Comparison of ENCODE assay signal across 11 cellular contexts in genomic region chr3:127670761-127671522, GRCh38. TPM values are rescaled to one million over a fixed set of nuclear protein-coding genes. Genes with fewer than 3 reads are reported as not detected.
DNase-seq lines count a peak whose midpoint lies in the region; ATAC-seq and TF ChIP-seq lines count a peak whose summit lies in the region.
"Had no signal": no experiment of that assay in that cellular context is flagged by ENCODE, and none has a peak within 500 bp of the region (broad histone marks: within the 10 kb centered on the region; RNA-seq: fewer than 3 reads in every experiment).

No MANE protein-coding gene starts in this region.

- H3K4me1 ChIP-seq in esophagus muscularis mucosa = peaks cover 22 to 38% (median 36%) of the 10 kb centered on the region in 4 donors

- H3K27me3 Mint-ChIP-seq in activated CD4-positive, alpha-beta T cell treated with anti-CD3 and anti-CD28 coated beads, Interleukin-2, amount 10 ng/mL, durations not matched to agents 24 days and 14 days = no peaks in the 10 kb centered on the region
- no peaks in the 10 kb centered on the region for H3K27me3 Mint-ChIP-seq in T-cell

- no peak overlapping the region for H3K4me3 ChIP-seq in esophagus muscularis mucosa

- peaks cover 1% of the 10 kb centered on the region for H3K36me3 Mint-ChIP-seq in activated CD4-positive, alpha-beta T cell treated with anti-CD3 and anti-CD28 coated beads, Interleukin-2, amount 10 ng/mL, durations not matched to agents 24 days and 14 days (ENCODE audit: low read depth)
- H3K36me3 Mint-ChIP-seq in T-cell = peaks cover 5% of the 10 kb centered on the region

- H3K4me1 Mint-ChIP-seq in activated CD4-positive, alpha-beta T cell treated with anti-CD3 and anti-CD28 coated beads, Interleukin-2, amount 10 ng/mL, durations not matched to agents 24 days and 14 days = peaks cover 18% of the 10 kb centered on the region
- H3K4me1 Mint-ChIP-seq in T-cell = peaks cover 29 to 38% (median 33%) of the 10 kb centered on the region in 3 donors

- DNase-seq in activated CD4-positive, alpha-beta T cell treated with anti-CD3 and anti-CD28 coated beads, Interleukin-2, amount 10 ng/mL, durations not matched to agents 24 days and 14 days = no peak
- DNase-seq in activated CD4-positive, alpha-beta T cell treated with anti-CD3 and anti-CD28 coated beads, Interleukin-2, amount 50 U/mL, for 4 hours = no peak
- DNase-seq in T-cell = peak in 1 of 34 experiments; percentile 3
- peak; percentile 44 for DNase-seq in ecto neural progenitor cell (ENCODE audit: low spot score)
- DNase-seq in sciatic nerve (ENCODE audit: low spot score) = peak; percentile 55
- no peak for DNase-seq in esophagus muscularis mucosa (ENCODE audit: extremely low spot score)
- no peak for DNase-seq in NOMO-1 (lab: John Stamatoyannopoulos, UW; ENCODE audit: unreplicated experiment in 2 of 2)
- DNase-seq: activated CD4-positive, alpha-beta T cell treated with anti-CD3 and anti-CD28 coated beads for 1 hour; NCI-H345; SIG-M5 had no signal

- H3K4me3 Mint-ChIP-seq in activated CD4-positive, alpha-beta T cell treated with anti-CD3 and anti-CD28 coated beads, Interleukin-2, amount 10 ng/mL, durations not matched to agents 24 days and 14 days = peak overlapping the region; percentile 92
- peak overlapping the region; percentile 59 to 92 (median 91) for H3K4me3 Mint-ChIP-seq in T-cell

- no peaks in the 10 kb centered on the region for H3K9me3 ChIP-seq in esophagus muscularis mucosa

- H3K27me3 ChIP-seq in esophagus muscularis mucosa = no peaks in the 10 kb centered on the region

- H3K27ac ChIP-seq in esophagus muscularis mucosa (replicated peaks in 1 of 4) = no peak overlapping the region

- no peak for TF ChIP-seq CTCF in esophagus muscularis mucosa (IDR thresholded peaks at IDR 0.05)

- POLR2A ChIA-PET in T-cell (lab: Charles Lee) = interaction anchor here in 1 of 2 donors (0.6 kb wide), 1 partner anchor 1729 kb away, joined by 3 read pairs; no protein-coding TSS in a partner anchor

- H3K27ac Mint-ChIP-seq in activated CD4-positive, alpha-beta T cell treated with anti-CD3 and anti-CD28 coated beads, Interleukin-2, amount 10 ng/mL, durations not matched to agents 24 days and 14 days = peak overlapping the region; percentile 96
- H3K27ac Mint-ChIP-seq in T-cell = peak overlapping the region in 1 of 2 donors; percentile 95

- WGBS in esophagus muscularis mucosa = 91% methylated on average over 19 of the region's 20 CpGs

- no peaks in the 10 kb centered on the region for H3K9me3 Mint-ChIP-seq in activated CD4-positive, alpha-beta T cell treated with anti-CD3 and anti-CD28 coated beads, Interleukin-2, amount 10 ng/mL, durations not matched to agents 24 days and 14 days
- no peaks in the 10 kb centered on the region for H3K9me3 Mint-ChIP-seq in T-cell

- intact Hi-C loops in activated CD4-positive, alpha-beta T cell treated with anti-CD3 and anti-CD28 coated beads, Interleukin-2, amount 10 ng/mL, durations not matched to agents 24 days and 14 days (cut with micrococcal nuclease) = no loop called here
- intact Hi-C loops in sciatic nerve (cut with DNase I) = no loop called here
- intact Hi-C loops in esophagus muscularis mucosa (cut with DNase I) = loop anchor here (10.0 kb wide), 2 partner anchors 244 to 384 kb away; partner anchors contain the start of genes KBTBD12 and SEC61A1

- TF ChIP-seq EP300 in esophagus muscularis mucosa (IDR thresholded peaks at IDR 0.05) = no peak

- TF ChIP-seq POLR2A in esophagus muscularis mucosa (IDR thresholded peaks at IDR 0.05; ENCODE audit: low read depth) = no peak

- CTCF ChIA-PET in T-cell (lab: Charles Lee) = no interaction called here

- ATAC-seq in T-cell (replicated peaks in 1 of 4) = no peak
- no peak for ATAC-seq in sciatic nerve
- ATAC-seq in HG02763 (IDR thresholded peaks at IDR 0.05; ENCODE audit: unreplicated experiment) = no peak

- peaks cover 0 to 9% (median 5%) of the 10 kb centered on the region in 4 donors for H3K36me3 ChIP-seq in esophagus muscularis mucosa

RNA-seq across cellular contexts. Expression of gene ABTB1, which starts 1.8 kb away (rescaled TPM):
- 6.9 and 8.0 TPM in 2 replicates for total RNA-seq in activated CD4-positive, alpha-beta T cell treated with anti-CD3 and anti-CD28 coated beads, Interleukin-2, amount 10 ng/mL, durations not matched to agents 24 days and 14 days
- total RNA-seq in T-cell (100 to 1,000 TPM; 107 to 187 (median 166) TPM), sciatic nerve (98.8 TPM), esophagus muscularis mucosa (10 to 100 TPM; 21.7 to 44.4 (median 40.6) TPM)

RNA-seq across cellular contexts. Expression of gene PODXL2, which starts 42.0 kb away (rescaled TPM):
- 9.2 and 9.8 TPM in 2 replicates for total RNA-seq in activated CD4-positive, alpha-beta T cell treated with anti-CD3 and anti-CD28 coated beads, Interleukin-2, amount 10 ng/mL, durations not matched to agents 24 days and 14 days
- 1 to 10 TPM; 2.0 to 4.7 (median 4.2) TPM for total RNA-seq in T-cell
- 12.1 TPM for total RNA-seq in sciatic nerve
- 1 to 10 TPM; 1.7 to 3.1 (median 2.5) TPM for total RNA-seq in esophagus muscularis mucosa

Comparison
In these comparisons a context has a peak if more than half of its experiments do, and no peak if none do; other contexts are left out.
1. DNase-seq: peak in ecto neural progenitor cell (single experiment) and sciatic nerve (single experiment); none in activated CD4-positive, alpha-beta T cell treated with anti-CD3 and anti-CD28 coated beads, Interleukin-2, amount 10 ng/mL, durations not matched to agents 24 days and 14 days (single experiment), activated CD4-positive, alpha-beta T cell treated with anti-CD3 and anti-CD28 coated beads, Interleukin-2, amount 50 U/mL, for 4 hours (0 of 2), esophagus muscularis mucosa (single experiment) and NOMO-1 (0 of 2).